Comparison of ENCODE assay signal across 18 cellular contexts in genomic region chr6:29590218-29590808, GRCh38. TPM values are rescaled to one million over a fixed set of nuclear protein-coding genes. Genes with fewer than 3 reads are reported as not detected.
DNase-seq lines count a peak whose midpoint lies in the region; ATAC-seq, FAIRE-seq and TF ChIP-seq lines count a peak whose summit lies in the region.
"Had no signal": no experiment of that assay in that cellular context is flagged by ENCODE, and none has a peak within 500 bp of the region (broad histone marks: within the 10 kb centered on the region; RNA-seq: fewer than 3 reads in every experiment).

No MANE protein-coding gene starts in this region.

- intact Hi-C loops in K562 (cut with micrococcal nuclease) (no loop called here), left ventricle myocardium inferior (cut with micrococcal nuclease) (no loop called here)

- BruUV-seq in K562 (replicated peaks; lab: Mats Ljungman, UMichigan), result no TSS peak

- no peak for FAIRE-seq in GM12891 (lab: Jason Lieb, UNC)
- FAIRE-seq in K562 (lab: Jason Lieb, UNC), result peak; percentile 37

- H3K9me1 ChIP-seq in K562 (ENCODE audit: control insufficient read depth, insufficient read depth, low read length), result no peaks in the 10 kb centered on the region

- TF ChIP-seq POLR2A in GM12891 (IDR thresholded peaks at IDR 0.05; ENCODE audit: low read depth, low read length) (no peak), K562 (conservative IDR thresholded peaks at IDR 0.05) (no peak)

- H3K79me2 ChIP-seq in K562 (ENCODE audit: control insufficient read depth, insufficient read depth, low read length), result no peaks in the 10 kb centered on the region

- POLR2A ChIA-PET in K562 (lab: Yijun Ruan, JAX), result interaction anchor here (1.0 kb wide), 1 partner anchor 28 kb away, joined by 3 read pairs; no protein-coding TSS in a partner anchor

- CTCF ChIA-PET in K562 (lab: Yijun Ruan, JAX; ENCODE audit: low intra/inter-chr PET ratio), result interaction anchor here (0.7 to 1.4 kb wide), 7 partner anchors 153 to 903 kb away, joined by 3 to 5 read pairs (median 3); partner anchors contain the start of gene OR12D1

- in situ Hi-C loops in K562 (cut with MboI), result loop anchor here (25.0 kb wide), 1 partner anchor 753 kb away; no protein-coding TSS in a partner anchor

- H3K4me3 ChIP-seq in K562 (no peak overlapping the region), left ventricle myocardium inferior (no peak overlapping the region)

- TF ChIP-seq CTCF in K562 (IDR thresholded peaks at IDR 0.05 in 2 of 3, conservative IDR thresholded peaks at IDR 0.05 in 1 of 3; ENCODE audit: insufficient read depth in 2 of 3, low read depth in 1 of 3, low read length in 3 of 3), result no peak
- TF ChIP-seq CTCF in left ventricle myocardium inferior (IDR thresholded peaks at IDR 0.05; ENCODE audit: borderline replicate concordance), result no peak

- no peak for ATAC-seq in K562

- H3K4me1 ChIP-seq in K562 (replicated peaks in 1 of 2; ENCODE audit: control insufficient read depth in 2 of 2, insufficient read depth in 2 of 2, low read length in 2 of 2) (no peaks in the 10 kb centered on the region), left ventricle myocardium inferior (peaks cover 8% of the 10 kb centered on the region)

- TF ChIP-seq RAD21 in K562 (CRISPR knock-in tag; conservative IDR thresholded peaks at IDR 0.05 in 1 of 2, IDR thresholded peaks at IDR 0.05 in 1 of 2), result no peak

- H3K27ac ChIP-seq in K562 (ENCODE audit: extremely low read depth, low read depth, low read length) (no peak overlapping the region), left ventricle myocardium inferior (replicated peaks) (no peak overlapping the region)

- H3K9me3 ChIP-seq in K562 (replicated peaks; ENCODE audit: control insufficient read depth, insufficient read depth, low read depth, low read length) (no peaks in the 10 kb centered on the region), left ventricle myocardium inferior (replicated peaks) (no peaks in the 10 kb centered on the region)

- DNase-seq in NCI-H82 (lab: John Stamatoyannopoulos, UW) (peak; percentile 32), NCI-H82 treated with DMSO at 0.1 percent for 48 hours (lab: John Stamatoyannopoulos, UW; ENCODE audit: unreplicated experiment) (no peak), GM12891 (ENCODE audit: insufficient read length, low spot score) (no peak), NAMALWA (ENCODE audit: low spot score) (peak; percentile 33), K562 (ENCODE audit: extremely low read depth in 1 of 4, low spot score in 3 of 4) (no peak), COLO668 (lab: John Stamatoyannopoulos, UW; ENCODE audit: unreplicated experiment) (no peak), left ventricle myocardium inferior (no peak)
- DNase-seq in activated T-cell treated with anti-CD3 and anti-CD28 coated beads, Interleukin-2, amount 50 U/mL, for 1 hour, result no peak
- DNase-seq: 8988T, DMS153, GF-D8, H9 had no signal

- no peak overlapping the region for H2AFZ ChIP-seq in K562 (ENCODE audit: low read depth, low read length)

- peaks cover 3 to 10% of the 10 kb centered on the region in 2 experiments; a peak in 1 of 5 replicates for H3K27me3 ChIP-seq in K562 (ENCODE audit: control insufficient read depth in 2 of 2, insufficient read depth in 2 of 2, low read length in 2 of 2)
- peaks cover 46% of the 10 kb centered on the region for H3K27me3 ChIP-seq in left ventricle myocardium inferior (ENCODE audit: low read depth)

- no peaks in the 10 kb centered on the region; the same call in 1 of the 2 replicates for H4K20me1 ChIP-seq in K562 (replicated peaks; ENCODE audit: control insufficient read depth, insufficient read depth, low read length)

- H3K36me3 ChIP-seq in K562 (ENCODE audit: control insufficient read depth, insufficient read depth, low read length) (no peaks in the 10 kb centered on the region), left ventricle myocardium inferior (no peaks in the 10 kb centered on the region)

- no peak for TF ChIP-seq EP300 in K562 (IDR thresholded peaks at IDR 0.05; ENCODE audit: low read length)

- WGBS in K562 (ENCODE audit: insufficient coverage, low coverage, missing lambda C conversion rate), result 15% methylated on average over 4 of the region's 4 CpGs

- H3K9ac ChIP-seq in K562 (ENCODE audit: insufficient read depth in 1 of 2, low read depth in 2 of 2, low read length in 2 of 2), result no peak overlapping the region

- H3K4me2 ChIP-seq in K562 (ENCODE audit: insufficient read depth, low read length), result no peak overlapping the region

TF ChIP-seq in GM12891, 5 proteins besides CTCF, POLR2A, EP300 and RAD21:
- no peak for TF ChIP-seq POU2F2 (IDR thresholded peaks at IDR 0.05; ENCODE audit: low read depth, low read length)
- no peak for TF ChIP-seq TAF1 (IDR thresholded peaks at IDR 0.05; ENCODE audit: low read depth, low read length)
- TF ChIP-seq POLR2AphosphoS5 (IDR thresholded peaks at IDR 0.05; ENCODE audit: low read depth, low read length), result no peak
- TF ChIP-seq SPI1 (IDR thresholded peaks at IDR 0.05; ENCODE audit: low read depth, low read length), result peak; percentile 87

TF ChIP-seq in K562, 482 proteins besides CTCF, POLR2A, EP300 and RAD21 (continues in another document):
- TF ChIP-seq FUS (optimal IDR thresholded peaks at IDR 0.05; ENCODE audit: low read depth, low read length) (no peak), XRCC4 (IDR thresholded peaks at IDR 0.05; ENCODE audit: extremely low read depth, insufficient read depth, insufficient read length) (no peak), ZNF24 (IDR thresholded peaks at IDR 0.05) (peak; percentile 51; the same call in 1 of the 2 replicates)

RNA-seq across cellular contexts. Expression of gene OR2H2, which starts 5.4 kb away (rescaled TPM):
- polyA plus RNA-seq in GM12891 (2012; ENCODE audit: low read depth, missing spikeins), result not detected
- total RNA-seq in K562 (2011; cell fraction: chromatin; rRNA removed; ENCODE audit: low replicate concordance), result not detected in 2 replicates
- total RNA-seq in K562 (2011; cell fraction: nucleolus; rRNA removed), result not detected in 2 replicates
- not detected in 2 replicates for total RNA-seq in K562 (2011; cell fraction: nucleoplasm; rRNA removed)
- total RNA-seq in K562 (2014; rRNA removed) (not detected in 2 replicates), K562 (2014; rRNA removed; fragmentation: Illumina TruSeq; extraction: Trizol) (not detected in 2 replicates), K562 (2015; rRNA removed; fragmentation: Illumina TruSeq; extraction: Trizol) (not detected in 2 replicates), K562 (2021) (not detected in 2 replicates), left ventricle myocardium inferior (not detected)
- polyA plus RNA-seq in K562 (2011; rRNA removed) (not detected in 2 replicates), K562 (2014; fragmentation: Illumina TruSeq; extraction: Trizol) (not detected in 2 replicates), K562 (2014; fragmentation: Nextera tagmentation; extraction: Ambion mirVana) (not detected), K562 (2014; rRNA removed) (not detected in 2 replicates)
- polyA plus RNA-seq in K562 (2011; cell fraction: cytosol; rRNA removed), result not detected in 2 replicates
- not detected in 2 replicates for polyA plus RNA-seq in K562 (2011; cell fraction: nucleus; rRNA removed)
- 0.07 and 0.08 TPM in 2 replicates for polyA plus RNA-seq in K562 (2012)
- polyA minus RNA-seq in K562 (2011; rRNA and poly(A)+ RNA removed), result not detected in 2 replicates
- not detected in 2 replicates for polyA minus RNA-seq in K562 (2011; cell fraction: cytosol; rRNA and poly(A)+ RNA removed)
- not detected in 2 replicates for polyA minus RNA-seq in K562 (2011; cell fraction: nucleus; rRNA and poly(A)+ RNA removed)
- total RNA-seq: A673; CD4-positive, alpha-beta T cell; H1; H9; HepG2 had no signal
- polyA plus RNA-seq: AG04450, H1, HepG2, IgD-negative memory B cell had no signal

RNA-seq across cellular contexts. Expression of gene UBD, which starts 30.8 kb away (rescaled TPM):
- 60.4 TPM for polyA plus RNA-seq in GM12891 (2012; ENCODE audit: low read depth, missing spikeins)
- total RNA-seq in K562 (2011; cell fraction: chromatin; rRNA removed; ENCODE audit: low replicate concordance), result not detected in 2 replicates
- total RNA-seq in K562 (2011; cell fraction: nucleolus; rRNA removed), result not detected in 2 replicates
- not detected in 2 replicates for total RNA-seq in K562 (2011; cell fraction: nucleoplasm; rRNA removed)
- total RNA-seq in K562 (2014; rRNA removed), result not detected in 2 replicates
- not detected in 2 replicates for total RNA-seq in K562 (2014; rRNA removed; fragmentation: Illumina TruSeq; extraction: Trizol)
- total RNA-seq in K562 (2015; rRNA removed; fragmentation: Illumina TruSeq; extraction: Trizol), result not detected in 2 replicates
- total RNA-seq in K562 (2021), result not detected in 2 replicates
- polyA plus RNA-seq in K562 (2011; rRNA removed), result not detected in 2 replicates
- polyA plus RNA-seq in K562 (2011; cell fraction: cytosol; rRNA removed), result not detected in 2 replicates
- polyA plus RNA-seq in K562 (2011; cell fraction: nucleus; rRNA removed), result not detected in 2 replicates
- polyA plus RNA-seq in K562 (2012), result not detected in 2 replicates
- not detected in 2 replicates for polyA plus RNA-seq in K562 (2014; fragmentation: Illumina TruSeq; extraction: Trizol)
- not detected for polyA plus RNA-seq in K562 (2014; fragmentation: Nextera tagmentation; extraction: Ambion mirVana)
- polyA plus RNA-seq in K562 (2014; rRNA removed), result 0.08 TPM in 1 of 2 replicates, not detected in the other
- not detected in 2 replicates for polyA minus RNA-seq in K562 (2011; rRNA and poly(A)+ RNA removed)
- not detected in 2 replicates for polyA minus RNA-seq in K562 (2011; cell fraction: cytosol; rRNA and poly(A)+ RNA removed)
- polyA minus RNA-seq in K562 (2011; cell fraction: nucleus; rRNA and poly(A)+ RNA removed), result not detected in 2 replicates
- total RNA-seq in left ventricle myocardium inferior, result not detected
- total RNA-seq: A673; CD4-positive, alpha-beta T cell; H1; H9 had no signal
- polyA plus RNA-seq: AG04450, IgD-negative memory B cell had no signal

RNA-seq across cellular contexts. Expression of gene GABBR1, which starts 42.7 kb away (rescaled TPM):
- 3.2 TPM for polyA plus RNA-seq in GM12891 (2012; ENCODE audit: low read depth, missing spikeins)
- total RNA-seq in K562 (2011; cell fraction: chromatin; rRNA removed; ENCODE audit: low replicate concordance), result 315 and 347 TPM in 2 replicates
- 122 and 127 TPM in 2 replicates for total RNA-seq in K562 (2011; cell fraction: nucleolus; rRNA removed)
- total RNA-seq in K562 (2011; cell fraction: nucleoplasm; rRNA removed), result 213 and 355 TPM in 2 replicates
- 8.4 and 13.8 TPM in 2 replicates for total RNA-seq in K562 (2014; rRNA removed)
- total RNA-seq in K562 (2014; rRNA removed; fragmentation: Illumina TruSeq; extraction: Trizol), result 13.8 and 18.0 TPM in 2 replicates
- total RNA-seq in K562 (2015; rRNA removed; fragmentation: Illumina TruSeq; extraction: Trizol), result 20.8 and 24.1 TPM in 2 replicates
- total RNA-seq in K562 (2021), result 32.0 and 43.6 TPM in 2 replicates
- 32.0 and 38.1 TPM in 2 replicates for polyA plus RNA-seq in K562 (2011; rRNA removed)
- 26.4 and 34.1 TPM in 2 replicates for polyA plus RNA-seq in K562 (2011; cell fraction: cytosol; rRNA removed)
- polyA plus RNA-seq in K562 (2011; cell fraction: nucleus; rRNA removed), result 333 and 428 TPM in 2 replicates
- polyA plus RNA-seq in K562 (2012), result 38.3 and 56.3 TPM in 2 replicates
- polyA plus RNA-seq in K562 (2014; fragmentation: Illumina TruSeq; extraction: Trizol), result 30.7 and 39.5 TPM in 2 replicates
- 1 to 10 TPM; 2.2 to 2.4 TPM for polyA plus RNA-seq in K562 (2014; fragmentation: Nextera tagmentation; extraction: Ambion mirVana)
- 42.1 and 48.3 TPM in 2 replicates for polyA plus RNA-seq in K562 (2014; rRNA removed)
- 28.2 and 30.1 TPM in 2 replicates for polyA minus RNA-seq in K562 (2011; rRNA and poly(A)+ RNA removed)
- 8.6 and 13.7 TPM in 2 replicates for polyA minus RNA-seq in K562 (2011; cell fraction: cytosol; rRNA and poly(A)+ RNA removed)
- polyA minus RNA-seq in K562 (2011; cell fraction: nucleus; rRNA and poly(A)+ RNA removed), result 61.4 and 72.4 TPM in 2 replicates
- 19.3 TPM for total RNA-seq in left ventricle myocardium inferior

Comparison
In these comparisons a context has a peak if more than half of its experiments do, and no peak if none do; other contexts are left out.
1. DNase-seq: peak in NCI-H82 (single experiment) and NAMALWA (single experiment); none in NCI-H82 treated with DMSO at 0.1 percent for 48 hours (single experiment), GM12891 (single experiment), K562 (0 of 4), COLO668 (single experiment), activated T-cell treated with anti-CD3 and anti-CD28 coated beads, Interleukin-2, amount 50 U/mL, for 1 hour (single experiment) and left ventricle myocardium inferior (single experiment).